In the genomic region with DNA sequence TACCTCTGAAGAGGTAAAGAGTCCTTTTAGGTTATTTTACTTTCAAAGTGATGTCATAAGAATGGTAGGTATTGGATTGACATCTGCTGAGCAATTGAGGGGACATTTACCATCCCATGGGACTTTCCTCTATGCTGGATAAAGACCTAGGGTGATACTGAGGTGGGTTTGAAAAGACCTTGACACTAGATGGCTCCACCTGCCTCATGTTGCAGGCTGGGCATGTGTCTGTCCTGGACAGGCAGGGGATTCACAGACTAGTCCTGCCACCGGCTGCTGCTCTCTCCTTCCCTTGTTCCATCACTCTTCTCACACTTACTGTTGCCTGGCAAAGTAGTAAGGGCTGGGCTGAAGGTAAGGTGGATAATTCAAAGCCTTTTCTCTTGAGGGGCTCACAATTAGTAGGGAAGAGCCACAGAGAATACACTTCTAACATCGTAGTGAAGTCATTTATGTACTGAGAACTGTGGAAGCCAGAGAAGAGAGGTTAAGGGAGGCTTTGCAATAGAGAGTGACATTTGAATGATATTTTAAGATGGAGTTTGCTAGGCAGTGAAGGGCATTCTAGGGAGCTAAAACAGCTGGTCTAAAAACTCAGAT, we compare ENCODE assay signal across 8 cellular contexts. TPM values are rescaled to one million over a fixed set of nuclear protein-coding genes. Genes with fewer than 3 reads are reported as not detected.
DNase-seq lines count a peak whose midpoint lies in the region; ATAC-seq, FAIRE-seq and TF ChIP-seq lines count a peak whose summit lies in the region.

No MANE protein-coding gene starts in this region.

- no peak overlapping the region for H3K4me3 Mint-ChIP-seq in astrocyte (ENCODE audit: unreplicated experiment)

- H3K36me3 Mint-ChIP-seq in astrocyte (ENCODE audit: low read depth, unreplicated experiment), result peaks cover 7% of the 10 kb centered on the region

- peaks cover 32% of the 10 kb centered on the region for H3K4me1 ChIP-seq in astrocyte (ENCODE audit: insufficient read depth, low read length)
- H3K4me1 ChIP-seq in kidney (ENCODE audit: control insufficient read depth in 1 of 2, insufficient read depth in 1 of 2, low read depth in 1 of 2, low read length in 2 of 2), result peaks cover 19 to 34% of the 10 kb centered on the region in 2 donors
- H3K4me1 ChIP-seq in transverse colon, result peaks cover 7 to 48% (median 9%) of the 10 kb centered on the region in 4 donors
- H3K4me1 ChIP-seq in adrenal gland (replicated peaks in 1 of 2), result peaks cover 5 to 23% of the 10 kb centered on the region in 2 donors

- ATAC-seq in HG02623 (IDR thresholded peaks at IDR 0.05; ENCODE audit: unreplicated experiment), result peak; percentile 62

- H3K27me3 ChIP-seq in astrocyte (ENCODE audit: insufficient read depth, low read length) (no peaks in the 10 kb centered on the region), transverse colon (no peaks in the 10 kb centered on the region), adrenal gland (no peaks in the 10 kb centered on the region)

- no peak overlapping the region for H3K27ac Mint-ChIP-seq in astrocyte (ENCODE audit: unreplicated experiment)

- H3K27me3 Mint-ChIP-seq in astrocyte (ENCODE audit: low read depth, unreplicated experiment), result no peaks in the 10 kb centered on the region

- FAIRE-seq in astrocyte (lab: Jason Lieb, UNC), result no peak
- FAIRE-seq in kidney (lab: Jason Lieb, UNC), result no peak

- H3K9ac ChIP-seq in astrocyte (ENCODE audit: low read length) (no peak overlapping the region), kidney (ENCODE audit: low read length in 2 of 2) (no peak overlapping the region)

- TF ChIP-seq EP300 in transverse colon (IDR thresholded peaks at IDR 0.05; ENCODE audit: low read depth), result no peak

- TF ChIP-seq POLR2A in transverse colon (IDR thresholded peaks at IDR 0.05) (no peak), adrenal gland (IDR thresholded peaks at IDR 0.05) (no peak)

- peaks cover 50% of the 10 kb centered on the region for H4K20me1 ChIP-seq in astrocyte (ENCODE audit: insufficient read depth, low read length)

- no peaks in the 10 kb centered on the region for H3K36me3 ChIP-seq in astrocyte (ENCODE audit: insufficient read depth, low read length)
- no peaks in the 10 kb centered on the region for H3K36me3 ChIP-seq in kidney (ENCODE audit: control insufficient read depth in 1 of 2, insufficient read depth in 2 of 2, low read length in 2 of 2)
- no peaks in the 10 kb centered on the region for H3K36me3 ChIP-seq in transverse colon
- no peaks in the 10 kb centered on the region for H3K36me3 ChIP-seq in adrenal gland (replicated peaks in 1 of 2)

- DNase-seq in AG10803 (ENCODE audit: low read depth), result no peak
- peak; percentile 77 for DNase-seq in GM13977 (ENCODE audit: low spot score)
- peak; percentile 48 for DNase-seq in NCI-H146 treated with DMSO at 0.1 percent for 48 hours (lab: John Stamatoyannopoulos, UW; ENCODE audit: unreplicated experiment)
- DNase-seq in astrocyte (ENCODE audit: low read depth), result no peak
- DNase-seq in kidney, result no peak
- DNase-seq in transverse colon, result peak; percentile 42
- no peak for DNase-seq in adrenal gland

- peaks cover 61% of the 10 kb centered on the region for H3K4me1 Mint-ChIP-seq in astrocyte (ENCODE audit: low read depth, unreplicated experiment)

- in situ Hi-C loops in GM13977 (cut with MboI; ENCODE audit: low pct_unique_long_range_greater_than_20kb, low sequenced_read_pairs, unreplicated experiment) (loop anchor here (25.0 kb wide), 1 partner anchor 318 kb away; no protein-coding TSS in a partner anchor), transverse colon (cut with MboI; ENCODE audit: low pct_ligation_motif_present in 1 of 4, low pct_unique_long_range_greater_than_20kb in 1 of 4, low sequenced_read_pairs in 3 of 4) (loop anchor here in 3 of 4 donors (10.0 to 25.0 kb wide), 3 partner anchors 76 to 318 kb away; no protein-coding TSS in a partner anchor)

- H3K4me3 ChIP-seq in AG10803 (ENCODE audit: low read length) (no peak overlapping the region), astrocyte (ENCODE audit: insufficient read depth, low read depth, low read length) (no peak overlapping the region), kidney (ENCODE audit: low read length in 2 of 2) (no peak overlapping the region), transverse colon (no peak overlapping the region), adrenal gland (no peak overlapping the region)

- intact Hi-C loops in kidney (cut with DNase I) (no loop called here), transverse colon (cut with DNase I; ENCODE audit: low total_unique reads) (loop anchor here (10.0 kb wide), 1 partner anchor 66 kb away; no protein-coding TSS in a partner anchor), adrenal gland (cut with DNase I) (loop anchor here in 1 of 2 donors (5.0 kb wide), 1 partner anchor 73 kb away; no protein-coding TSS in a partner anchor)

- TF ChIP-seq CTCF in AG10803 (conservative IDR thresholded peaks at IDR 0.05; ENCODE audit: low read length) (peak; percentile 26), GM13977 (IDR thresholded peaks at IDR 0.05; ENCODE audit: extremely low read depth, insufficient read depth, missing control alignments) (peak; percentile 70), astrocyte (IDR thresholded peaks at IDR 0.05; ENCODE audit: insufficient read depth, low read depth, low read length) (peak; percentile 17), kidney (IDR thresholded peaks at IDR 0.05; ENCODE audit: borderline replicate concordance, extremely low read depth, insufficient read depth) (peak; percentile 43), transverse colon (IDR thresholded peaks at IDR 0.05) (peak in 4 of 5 experiments; percentile 11 to 52 (median 33)), adrenal gland (IDR thresholded peaks at IDR 0.05) (peak in 1 of 6 experiments; percentile 4)

- no peak overlapping the region for H3K4me2 ChIP-seq in astrocyte (ENCODE audit: low read length)

- H3K9me3 ChIP-seq in astrocyte (ENCODE audit: insufficient read depth, low read depth, low read length) (no peaks in the 10 kb centered on the region), kidney (ENCODE audit: control insufficient read depth in 1 of 2, low read length in 2 of 2) (no peaks in the 10 kb centered on the region), transverse colon (no peaks in the 10 kb centered on the region), adrenal gland (replicated peaks in 1 of 3) (no peaks in the 10 kb centered on the region)

- H3K79me2 ChIP-seq in astrocyte (ENCODE audit: insufficient read depth, low read length), result peaks cover 20% of the 10 kb centered on the region

- 58 to 70% methylated on average over 1 to 2 of the region's 2 CpGs for WGBS in transverse colon (ENCODE audit: low coverage in 1 of 2), 2 donors
- WGBS in adrenal gland, 4 donors, result 71 to 85% (median 81%) methylated on average over 2 of the region's 2 CpGs

- H3K27ac ChIP-seq in astrocyte (ENCODE audit: low read depth, low read length) (no peak overlapping the region), kidney (ENCODE audit: low read depth in 2 of 2, low read length in 2 of 2) (no peak overlapping the region), transverse colon (peak overlapping the region in 1 of 4 donors; percentile 8), adrenal gland (no peak overlapping the region)

- no peaks in the 10 kb centered on the region for H3K9me3 Mint-ChIP-seq in astrocyte (ENCODE audit: unreplicated experiment)

- no peak overlapping the region for H2AFZ ChIP-seq in astrocyte (ENCODE audit: low read depth, low read length)

RNA-seq across cellular contexts. Expression of gene TRAK1, which starts 27.7 kb away (rescaled TPM):
- 52.3 and 56.2 TPM in 2 replicates for total RNA-seq in astrocyte
- 41.0 TPM for total RNA-seq in kidney
- polyA plus RNA-seq in kidney (ENCODE audit: insufficient read depth, low read depth, low replicate concordance), result 16.2 TPM
- 100 to 1,000 TPM in 3 of 4 donors, 10 to 100 TPM in 1; 91.7 to 247 (median 115) TPM for total RNA-seq in transverse colon
- 10 to 100 TPM; 24.6 to 38.1 (median 28.8) TPM for total RNA-seq in adrenal gland
- polyA plus RNA-seq in adrenal gland, result 10 to 100 TPM; 13.1 to 20.1 (median 18.7) TPM

Comparison
In these comparisons a context has a peak if more than half of its experiments do, and no peak if none do; other contexts are left out.
1. DNase-seq: peak in GM13977 (single experiment), NCI-H146 treated with DMSO at 0.1 percent for 48 hours (single experiment) and transverse colon (single experiment); none in AG10803 (single experiment), astrocyte (single experiment), kidney (single experiment) and adrenal gland (0 of 7).